8 cellular contexts compared by ENCODE assay signal in the genomic region with DNA sequence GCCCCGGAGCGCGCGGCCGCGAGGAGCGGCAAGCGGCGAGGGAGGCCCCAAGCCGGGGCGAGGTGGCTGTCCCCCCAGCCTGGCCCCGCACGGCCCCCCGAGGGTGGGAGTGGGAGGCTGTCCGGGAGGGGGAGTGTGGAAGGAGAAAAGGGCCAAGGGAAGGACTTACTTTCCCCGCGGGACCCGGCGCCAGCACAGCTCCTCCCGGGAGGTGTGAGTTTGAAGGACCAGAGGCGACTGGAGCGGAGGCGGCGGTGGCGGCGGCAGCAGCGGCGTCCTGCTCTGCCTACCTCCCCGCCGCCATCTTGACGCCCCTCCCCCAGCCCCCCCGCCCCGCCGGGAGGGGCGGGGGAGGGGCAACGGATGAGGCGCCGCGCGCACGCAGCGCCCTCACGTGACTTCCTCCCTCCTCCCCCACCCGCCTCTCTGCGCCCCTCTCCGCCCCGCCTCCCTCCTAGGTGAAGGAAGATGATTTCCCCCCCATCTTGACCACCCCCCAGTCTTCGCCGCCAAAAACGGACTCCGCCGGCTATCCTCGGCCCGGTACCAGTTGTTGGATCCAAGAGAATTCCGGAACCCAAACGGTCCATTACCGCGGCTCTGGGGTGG. TPM values are rescaled to one million over a fixed set of nuclear protein-coding genes. Genes with fewer than 3 reads are reported as not detected.
DNase-seq lines count a peak whose midpoint lies in the region; ATAC-seq and TF ChIP-seq lines count a peak whose summit lies in the region.

A gene (minus strand): TSS at position 316 of the 609 bp plus-strand sequence. CDS start 14,406 bp downstream, outside the sequence.

- H3K36me3 ChIP-seq in kidney epithelial cell (ENCODE audit: control insufficient read depth, insufficient read depth, low read length), result no peaks in the 10 kb centered on the region

- no peak for TF ChIP-seq CTCF in WI38 (IDR thresholded peaks at IDR 0.05; ENCODE audit: low read depth, low read length)
- no peak for TF ChIP-seq CTCF in kidney epithelial cell (IDR thresholded peaks at IDR 0.05; ENCODE audit: insufficient read depth, low read length, poor library complexity, severe bottlenecking)

- peak within 1 kb of the TSS; percentile 97 for H3K4me3 ChIP-seq in WI38 (ENCODE audit: low read depth, low read length)
- peak within 1 kb of the TSS; percentile 79 for H3K4me3 ChIP-seq in kidney epithelial cell (ENCODE audit: low read depth, low read length)

- DNase-seq in SIG-M5 treated with dmso at 0.1 percent for 504 hours (lab: John Stamatoyannopoulos, UW; ENCODE audit: unreplicated experiment), result peak; percentile 92
- no peak for DNase-seq in SIG-M5 (lab: John Stamatoyannopoulos, UW)
- peak; percentile 95 for DNase-seq in NCI-H2227 treated with DMSO at 0.1 percent for 48 hours (lab: John Stamatoyannopoulos, UW)
- peak; percentile 91 for DNase-seq in central memory CD4-positive, alpha-beta T cell
- DNase-seq in kidney epithelial cell (ENCODE audit: low read depth), result no peak
- DNase-seq in stimulated activated CD4-positive, alpha-beta T cell treated with anti-CD3 and anti-CD28 coated beads, Interleukin-15, amount 100 ng/mL, for 48 hours (ENCODE audit: low read depth in 2 of 2), result peak; percentile 85 to 86

- ATAC-seq in HG03066 (IDR thresholded peaks at IDR 0.05; ENCODE audit: low read depth, unreplicated experiment), result peak; percentile 30

- no peaks in the 10 kb centered on the region for H3K27me3 ChIP-seq in kidney epithelial cell (ENCODE audit: control insufficient read depth, insufficient read depth, low read length)

RNA-seq across cellular contexts. Expression of the gene that starts here (rescaled TPM):
- total RNA-seq in kidney epithelial cell, result 29.2 and 31.5 TPM in 2 replicates

Comparison
In these comparisons a context has a peak if more than half of its experiments do, and no peak if none do; other contexts are left out.
1. DNase-seq: peak in SIG-M5 treated with dmso at 0.1 percent for 504 hours (single experiment), NCI-H2227 treated with DMSO at 0.1 percent for 48 hours (single experiment), central memory CD4-positive, alpha-beta T cell (single experiment) and stimulated activated CD4-positive, alpha-beta T cell treated with anti-CD3 and anti-CD28 coated beads, Interleukin-15, amount 100 ng/mL, for 48 hours (2 of 2); none in SIG-M5 (single experiment) and kidney epithelial cell (single experiment).